Comparison of ENCODE assay signal across 8 cellular contexts in genomic region chr3:43161684-43162512, GRCh38. TPM values are rescaled to one million over a fixed set of nuclear protein-coding genes. Genes with fewer than 3 reads are reported as not detected.
DNase-seq lines count a peak whose midpoint lies in the region; ATAC-seq and TF ChIP-seq lines count a peak whose summit lies in the region.

No MANE protein-coding gene starts in this region.

- intact Hi-C loops in activated naive CD4-positive, alpha-beta T cell treated with anti-CD3 and anti-CD28 coated beads for 36 hours (cut with micrococcal nuclease), result loop anchor here (1.0 to 5.0 kb wide), 11 partner anchors 19 to 1037 kb away; partner anchors contain the start of genes ABHD5 and SNRK

- H3K36me3 Mint-ChIP-seq in activated naive CD4-positive, alpha-beta T cell treated with anti-CD3 and anti-CD28 coated beads, Interleukin-2, amount 50 U/mL, for 72 hours, result peaks cover 8 to 12% of the 10 kb centered on the region in 2 donors
- no peaks in the 10 kb centered on the region for H3K36me3 Mint-ChIP-seq in activated naive CD4-positive, alpha-beta T cell treated with anti-CD3 and anti-CD28 coated beads for 36 hours (ENCODE audit: low read depth)
- peaks cover 6% of the 10 kb centered on the region for H3K36me3 Mint-ChIP-seq in endothelial cell (ENCODE audit: low read depth, unreplicated experiment)

- no peaks in the 10 kb centered on the region for H3K27me3 Mint-ChIP-seq in activated naive CD4-positive, alpha-beta T cell treated with anti-CD3 and anti-CD28 coated beads for 36 hours (ENCODE audit: low read depth)
- peaks cover 4% of the 10 kb centered on the region for H3K27me3 Mint-ChIP-seq in endothelial cell (ENCODE audit: unreplicated experiment)

- CTCF ChIA-PET in activated naive CD4-positive, alpha-beta T cell treated with anti-CD3 and anti-CD28 coated beads for 36 hours (lab: Charles Lee), result interaction anchor here (0.6 to 3.4 kb wide), 17 partner anchors 12 to 341 kb away, joined by 3 to 30 read pairs (median 5); no protein-coding TSS in a partner anchor

- DNase-seq in activated naive CD4-positive, alpha-beta T cell treated with anti-CD3 and anti-CD28 coated beads, Interleukin-2, amount 50 U/mL, for 72 hours (ENCODE audit: low spot score in 2 of 2), result no peak
- no peak for DNase-seq in activated naive CD4-positive, alpha-beta T cell treated with anti-CD3 and anti-CD28 coated beads for 36 hours
- DNase-seq in SK-N-DZ (ENCODE audit: low spot score) (peak; percentile 59), endothelial cell (ENCODE audit: low spot score) (no peak)

- TF ChIP-seq CTCF in endothelial cell (IDR thresholded peaks at IDR 0.05; ENCODE audit: unreplicated experiment) (peak; percentile 41), neural cell (IDR thresholded peaks at IDR 0.05; ENCODE audit: poor library complexity, severe bottlenecking) (peak; percentile 76)

- H3K9me3 Mint-ChIP-seq in activated naive CD4-positive, alpha-beta T cell treated with anti-CD3 and anti-CD28 coated beads, Interleukin-2, amount 50 U/mL, for 72 hours, result peaks cover 8 to 14% of the 10 kb centered on the region in 2 donors
- H3K9me3 Mint-ChIP-seq in activated naive CD4-positive, alpha-beta T cell treated with anti-CD3 and anti-CD28 coated beads for 36 hours, result peaks cover 10% of the 10 kb centered on the region
- H3K9me3 Mint-ChIP-seq in endothelial cell (ENCODE audit: unreplicated experiment), result no peaks in the 10 kb centered on the region

- no peak overlapping the region for H3K4me2 ChIP-seq in neural cell (ENCODE audit: low read length)

- no peak overlapping the region for H3K27ac ChIP-seq in neural cell (ENCODE audit: low read length)

- H3K9ac ChIP-seq in neural cell (ENCODE audit: low read length), result no peak overlapping the region

- ATAC-seq in activated naive CD4-positive, alpha-beta T cell treated with anti-CD3 and anti-CD28 coated beads, Interleukin-2, amount 50 U/mL, for 72 hours, result peak; percentile 53 to 68
- ATAC-seq in GM21528 (IDR thresholded peaks at IDR 0.05; ENCODE audit: low FRiP score, unreplicated experiment) (no peak), HG03139 (IDR thresholded peaks at IDR 0.05; ENCODE audit: unreplicated experiment) (no peak), GM18909 (IDR thresholded peaks at IDR 0.05; ENCODE audit: poor library complexity, unreplicated experiment) (no peak)

- H3K36me3 ChIP-seq in neural cell (ENCODE audit: insufficient read depth, low read length), result no peaks in the 10 kb centered on the region

- H3K9me2 ChIP-seq in neural cell (ENCODE audit: insufficient read depth, low read length), result no peaks in the 10 kb centered on the region

- peaks cover 18% of the 10 kb centered on the region for H3K4me1 Mint-ChIP-seq in activated naive CD4-positive, alpha-beta T cell treated with anti-CD3 and anti-CD28 coated beads for 36 hours (ENCODE audit: low read depth)
- H3K4me1 Mint-ChIP-seq in endothelial cell (ENCODE audit: unreplicated experiment), result peaks cover 15% of the 10 kb centered on the region

- H4K20me1 ChIP-seq in neural cell (ENCODE audit: insufficient read depth), result no peaks in the 10 kb centered on the region

- H2AFZ ChIP-seq in neural cell (ENCODE audit: low read depth, low read length), result no peak overlapping the region

- H3F3A ChIP-seq in neural cell (ENCODE audit: insufficient read depth, low read length, poor library complexity, severe bottlenecking), result no peaks in the 10 kb centered on the region

- no peak overlapping the region for H3K4me3 Mint-ChIP-seq in activated naive CD4-positive, alpha-beta T cell treated with anti-CD3 and anti-CD28 coated beads for 36 hours
- H3K4me3 Mint-ChIP-seq in endothelial cell (ENCODE audit: unreplicated experiment), result no peak overlapping the region

- no peak overlapping the region for H3K27ac Mint-ChIP-seq in activated naive CD4-positive, alpha-beta T cell treated with anti-CD3 and anti-CD28 coated beads, Interleukin-2, amount 50 U/mL, for 72 hours
- H3K27ac Mint-ChIP-seq in activated naive CD4-positive, alpha-beta T cell treated with anti-CD3 and anti-CD28 coated beads for 36 hours, result no peak overlapping the region
- H3K27ac Mint-ChIP-seq in endothelial cell (ENCODE audit: unreplicated experiment), result no peak overlapping the region

- peak; percentile 81 for TF ChIP-seq RAD21 in neural cell (conservative IDR thresholded peaks at IDR 0.05)

- no peak overlapping the region for H3K4me3 ChIP-seq in neural cell (ENCODE audit: low read length)

- no peaks in the 10 kb centered on the region for H3K79me2 ChIP-seq in neural cell (replicated peaks; ENCODE audit: insufficient read depth, low read length)

- no peak for TF ChIP-seq EP300 in neural cell (conservative IDR thresholded peaks at IDR 0.05; ENCODE audit: poor library complexity, severe bottlenecking)

- H3K9me3 ChIP-seq in neural cell (ENCODE audit: low read length), result peaks cover 8% of the 10 kb centered on the region

- H3K27me3 ChIP-seq in neural cell (ENCODE audit: insufficient read depth, low read depth, low read length), result no peaks in the 10 kb centered on the region

TF ChIP-seq in neural cell, 6 proteins besides CTCF, POLR2A, EP300 and RAD21:
- TF ChIP-seq EZH2 (IDR thresholded peaks at IDR 0.05; ENCODE audit: borderline replicate concordance, insufficient read depth, low read length, poor library complexity, severe bottlenecking) (no peak), MXI1 (conservative IDR thresholded peaks at IDR 0.05; ENCODE audit: poor library complexity, severe bottlenecking) (no peak), TAF1 (IDR thresholded peaks at IDR 0.05; ENCODE audit: low read depth) (no peak), SMC3 (conservative IDR thresholded peaks at IDR 0.05; ENCODE audit: poor library complexity) (peak; percentile 82)

RNA-seq across cellular contexts. Expression of gene POMGNT2, which starts 56.0 kb away (rescaled TPM):
- 1 to 10 TPM; 4.1 to 6.4 TPM for total RNA-seq in activated naive CD4-positive, alpha-beta T cell treated with anti-CD3 and anti-CD28 coated beads, Interleukin-2, amount 50 U/mL, for 72 hours
- 1 to 10 TPM; 7.6 to 8.0 TPM for total RNA-seq in activated naive CD4-positive, alpha-beta T cell treated with anti-CD3 and anti-CD28 coated beads for 36 hours
- polyA plus RNA-seq in SK-N-DZ (2014; cell fraction: cytosol; rRNA removed), result 37.7 and 44.4 TPM in 2 replicates
- polyA plus RNA-seq in SK-N-DZ (2014; cell fraction: nucleus; rRNA removed), result 18.2 and 25.3 TPM in 2 replicates
- total RNA-seq in endothelial cell (ENCODE audit: unreplicated experiment), result 12.1 TPM
- polyA plus RNA-seq in neural cell, result 25.7 and 29.8 TPM in 2 replicates
- polyA minus RNA-seq in neural cell, result 23.9 and 25.5 TPM in 2 replicates

Comparison
In these comparisons a context has a peak if more than half of its experiments do, and no peak if none do; other contexts are left out.
1. ATAC-seq: peak in activated naive CD4-positive, alpha-beta T cell treated with anti-CD3 and anti-CD28 coated beads, Interleukin-2, amount 50 U/mL, for 72 hours (2 of 2); none in GM21528 (single experiment), HG03139 (single experiment) and GM18909 (single experiment).